ENCODE assay signal across 13 cellular contexts in the genomic region with DNA sequence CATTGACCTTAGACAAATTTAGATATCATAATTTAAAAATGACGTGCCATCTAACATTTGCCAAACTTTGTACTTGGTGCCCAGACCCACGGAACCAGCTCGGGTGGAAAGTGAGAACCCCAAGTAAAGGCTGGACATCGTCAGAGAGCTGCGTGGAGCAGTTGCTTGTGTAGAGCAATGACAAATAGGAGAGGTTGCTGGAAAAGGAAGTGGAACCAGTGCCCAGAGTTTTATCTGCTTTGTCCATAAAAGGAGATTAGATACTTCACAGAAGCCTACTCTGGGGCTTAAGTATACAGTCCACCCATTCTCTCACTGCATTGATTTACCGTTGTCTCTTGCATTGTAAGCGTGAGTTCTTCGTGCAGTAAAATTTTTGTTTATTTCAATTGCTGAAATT. TPM values are rescaled to one million over a fixed set of nuclear protein-coding genes. Genes with fewer than 3 reads are reported as not detected.
A peak's percentile ranks its signal among the peaks of the same experiment; 100 is the strongest.
DNase-seq lines count a peak whose midpoint lies in the region; ATAC-seq, FAIRE-seq and TF ChIP-seq lines count a peak whose summit lies in the region.
"Had no signal": no experiment of that assay in that cellular context is flagged by ENCODE, and none has a peak within 500 bp of the region (broad histone marks: within the 10 kb centered on the region; RNA-seq: fewer than 3 reads in every experiment).

No MANE protein-coding gene starts in this region.

- H3K4me2 ChIP-seq in GM12878 (ENCODE audit: control insufficient read depth, insufficient read depth): no peak overlapping the region

- no peaks in the 10 kb centered on the region for H3K9me3 ChIP-seq in GM12878 (replicated peaks; ENCODE audit: control insufficient read depth, insufficient read depth, low read length)
- H3K9me3 ChIP-seq in left lung: no peaks in the 10 kb centered on the region
- H3K9me3 ChIP-seq: right lobe of liver, tibial nerve had no signal

- DNase-seq in activated naive CD8-positive, alpha-beta T cell treated with anti-CD3 and anti-CD28 coated beads, Interleukin-2, amount 10 ng/mL, durations not matched to agents 7 days and 5 days: no peak
- no peak for DNase-seq in activated naive CD8-positive, alpha-beta T cell treated with anti-CD3 and anti-CD28 coated beads, Interleukin-2, amount 50 U/mL, for 24 hours
- no peak for DNase-seq in GM12878 (ENCODE audit: low read depth, low spot score)
- DNase-seq in left lung: no peak
- DNase-seq in foreskin fibroblast: no peak
- DNase-seq in urothelium cell line (ENCODE audit: low spot score): no peak
- no peak for DNase-seq in H4 (ENCODE audit: low spot score)
- DNase-seq in stimulated activated CD4-positive, alpha-beta T cell treated with anti-CD3 and anti-CD28 coated beads, Interleukin-1b, Interleukin-23, amount 100 ng/mL, for 48 hours: no peak
- DNase-seq: cerebellar nuclear complex, NCI-H1930, NCI-H774, right lobe of liver had no signal

- 77% methylated on average over 8 of the region's 8 CpGs for WGBS in GM12878 (ENCODE audit: insufficient coverage, insufficient replicate concordance, low lambda C conversion rate, missing lambda C conversion rate)

- TF ChIP-seq POLR2A in GM12878 (IDR thresholded peaks at IDR 0.05; ENCODE audit: low read depth, low read length): no peak

- CTCF ChIA-PET in GM12878 (lab: Yijun Ruan, JAX): no interaction called here

- TF ChIP-seq CTCF in GM12878 (IDR thresholded peaks at IDR 0.05 in 2 of 3, conservative IDR thresholded peaks at IDR 0.05 in 1 of 3; ENCODE audit: control insufficient read depth in 2 of 3, extremely low read depth in 1 of 3, insufficient read depth in 1 of 3, low read depth in 3 of 3, low read length in 3 of 3): no peak
- no peak for TF ChIP-seq CTCF in left lung (IDR thresholded peaks at IDR 0.05)
- TF ChIP-seq CTCF in foreskin fibroblast (IDR thresholded peaks at IDR 0.05; ENCODE audit: low read depth, low read length): no peak

- H3K36me3 Mint-ChIP-seq in activated naive CD8-positive, alpha-beta T cell treated with anti-CD3 and anti-CD28 coated beads, Interleukin-2, amount 10 ng/mL, durations not matched to agents 7 days and 5 days: peaks cover 1% of the 10 kb centered on the region
- H3K36me3 Mint-ChIP-seq in activated naive CD8-positive, alpha-beta T cell treated with anti-CD3 and anti-CD28 coated beads, Interleukin-2, amount 50 U/mL, for 24 hours (ENCODE audit: low read depth): no peaks in the 10 kb centered on the region

- ATAC-seq in activated naive CD8-positive, alpha-beta T cell treated with anti-CD3 and anti-CD28 coated beads, Interleukin-2, amount 10 ng/mL, durations not matched to agents 7 days and 5 days (ENCODE audit: low read depth): no peak
- no peak for ATAC-seq in activated naive CD8-positive, alpha-beta T cell treated with anti-CD3 and anti-CD28 coated beads, Interleukin-2, amount 50 U/mL, for 24 hours
- ATAC-seq in GM12878: peak; percentile 61
- ATAC-seq in left lung: peak; percentile 64

- no peak for TF ChIP-seq EP300 in GM12878 (IDR thresholded peaks at IDR 0.05; ENCODE audit: borderline replicate concordance in 1 of 2, control insufficient read depth in 1 of 2, low read depth in 2 of 2, low read length in 2 of 2)

- RAD21 ChIA-PET in GM12878 (lab: Charles Lee; ENCODE audit: unreplicated experiment): interaction anchor here (1.2 kb wide), 1 partner anchor 150 kb away, joined by 3 read pairs; no protein-coding TSS in a partner anchor

- TF ChIP-seq RAD21 in GM12878 (IDR thresholded peaks at IDR 0.05; ENCODE audit: insufficient read depth, low read depth, low read length): no peak

- POLR2A ChIA-PET in activated naive CD8-positive, alpha-beta T cell treated with anti-CD3 and anti-CD28 coated beads, Interleukin-2, amount 10 ng/mL, durations not matched to agents 7 days and 5 days (lab: Charles Lee): no interaction called here
- POLR2A ChIA-PET in GM12878 (lab: Charles Lee): no interaction called here

- no peaks in the 10 kb centered on the region for H3K27me3 ChIP-seq in GM12878 (replicated peaks in 1 of 2; ENCODE audit: control insufficient read depth in 2 of 2, insufficient read depth in 2 of 2, low read length in 1 of 2)
- H3K27me3 ChIP-seq in left lung: peaks cover 0 to 10% of the 10 kb centered on the region in 2 donors
- H3K27me3 ChIP-seq: right lobe of liver had no signal

- H3K4me3 Mint-ChIP-seq in activated naive CD8-positive, alpha-beta T cell treated with anti-CD3 and anti-CD28 coated beads, Interleukin-2, amount 10 ng/mL, durations not matched to agents 7 days and 5 days: no peak overlapping the region
- no peak overlapping the region for H3K4me3 Mint-ChIP-seq in activated naive CD8-positive, alpha-beta T cell treated with anti-CD3 and anti-CD28 coated beads, Interleukin-2, amount 50 U/mL, for 24 hours

- H3K4me3 ChIP-seq in GM12878 (no peak overlapping the region), left lung (no peak overlapping the region), foreskin fibroblast (ENCODE audit: low read depth in 1 of 2, low read length in 2 of 2) (no peak overlapping the region)
- H3K4me3 ChIP-seq: right lobe of liver, tibial nerve had no signal

- in situ Hi-C loops in GM12878 (cut with MboI): no loop called here

- FAIRE-seq in GM12878 (lab: Jason Lieb, UNC): peak; percentile 47
- no peak for FAIRE-seq in urothelium cell line (lab: Jason Lieb, UNC)

- H3K27ac ChIP-seq in GM12878 (ENCODE audit: control insufficient read depth, insufficient read depth) (no peak overlapping the region), left lung (no peak overlapping the region)
- H3K27ac ChIP-seq: right lobe of liver had no signal

- SMC1A ChIA-PET in GM12878 (lab: Charles Lee; ENCODE audit: uncharacterized antibody, unreplicated experiment): interaction anchor here (0.8 to 1.4 kb wide), 4 partner anchors 17 to 84 kb away, joined by 3 read pairs; no protein-coding TSS in a partner anchor

- 0 out of 2 replicates have a peak overlapping the region, but pooled peaks have one; percentile 13 for H2AFZ ChIP-seq in GM12878 (ENCODE audit: control insufficient read depth, low read depth, low read length)

- no peaks in the 10 kb centered on the region for H4K20me1 ChIP-seq in GM12878 (ENCODE audit: control insufficient read depth, insufficient read depth)

- H3K9me3 Mint-ChIP-seq in activated naive CD8-positive, alpha-beta T cell treated with anti-CD3 and anti-CD28 coated beads, Interleukin-2, amount 10 ng/mL, durations not matched to agents 7 days and 5 days: no peaks in the 10 kb centered on the region
- H3K9me3 Mint-ChIP-seq in activated naive CD8-positive, alpha-beta T cell treated with anti-CD3 and anti-CD28 coated beads, Interleukin-2, amount 50 U/mL, for 24 hours: no peaks in the 10 kb centered on the region

- peaks cover 5% of the 10 kb centered on the region for H3K4me1 ChIP-seq in GM12878 (ENCODE audit: control insufficient read depth, insufficient read depth, low read length)
- peaks cover 0 to 11% of the 10 kb centered on the region in 2 donors for H3K4me1 ChIP-seq in left lung

- H3K27me3 Mint-ChIP-seq in activated naive CD8-positive, alpha-beta T cell treated with anti-CD3 and anti-CD28 coated beads, Interleukin-2, amount 10 ng/mL, durations not matched to agents 7 days and 5 days: peaks cover 5% of the 10 kb centered on the region
- peaks cover 2% of the 10 kb centered on the region for H3K27me3 Mint-ChIP-seq in activated naive CD8-positive, alpha-beta T cell treated with anti-CD3 and anti-CD28 coated beads, Interleukin-2, amount 50 U/mL, for 24 hours

- H3K4me1 Mint-ChIP-seq in activated naive CD8-positive, alpha-beta T cell treated with anti-CD3 and anti-CD28 coated beads, Interleukin-2, amount 10 ng/mL, durations not matched to agents 7 days and 5 days: peaks cover 16% of the 10 kb centered on the region
- H3K4me1 Mint-ChIP-seq in activated naive CD8-positive, alpha-beta T cell treated with anti-CD3 and anti-CD28 coated beads, Interleukin-2, amount 50 U/mL, for 24 hours: peaks cover 24% of the 10 kb centered on the region

- intact Hi-C loops in GM12878 (cut with micrococcal nuclease; ENCODE audit: unreplicated experiment): no loop called here
- intact Hi-C loops in left lung (cut with DNase I): no loop called here

- no TSS peak for BruUV-seq in GM12878 (replicated peaks; lab: Mats Ljungman, UMichigan)

- no peak overlapping the region for H3K9ac ChIP-seq in GM12878 (ENCODE audit: control insufficient read depth, insufficient read depth, low read length)

- H3K36me3 ChIP-seq in GM12878 (ENCODE audit: control insufficient read depth in 2 of 2, insufficient read depth in 2 of 2, low read length in 1 of 2) (no peaks in the 10 kb centered on the region), left lung (no peaks in the 10 kb centered on the region)
- H3K36me3 ChIP-seq: right lobe of liver, tibial nerve had no signal

- peak overlapping the region; percentile 8 for H3K27ac Mint-ChIP-seq in activated naive CD8-positive, alpha-beta T cell treated with anti-CD3 and anti-CD28 coated beads, Interleukin-2, amount 10 ng/mL, durations not matched to agents 7 days and 5 days
- no peak overlapping the region for H3K27ac Mint-ChIP-seq in activated naive CD8-positive, alpha-beta T cell treated with anti-CD3 and anti-CD28 coated beads, Interleukin-2, amount 50 U/mL, for 24 hours

- H3K79me2 ChIP-seq in GM12878 (ENCODE audit: control insufficient read depth, insufficient read depth, low read length): no peaks in the 10 kb centered on the region

RNA-seq across cellular contexts. Expression of gene TBC1D1, which starts 5.4 kb away (rescaled TPM):
- total RNA-seq in activated naive CD8-positive, alpha-beta T cell treated with anti-CD3 and anti-CD28 coated beads, Interleukin-2, amount 10 ng/mL, durations not matched to agents 7 days and 5 days: 10 to 100 TPM; 79.7 to 83.7 TPM
- 94.2 and 97.3 TPM in 2 replicates for total RNA-seq in GM12878 (2013; cell fraction: nucleolus; rRNA removed)
- total RNA-seq in GM12878 (2014; rRNA removed) (93.2 and 102 TPM in 2 replicates), GM12878 (2014; rRNA removed; fragmentation: Illumina TruSeq; extraction: Trizol) (75.4 and 79.7 TPM in 2 replicates), GM12878 (2021) (78.8 and 89.7 TPM in 2 replicates), left lung (10 to 100 TPM; 53.3 to 71.0 TPM)
- 41.7 TPM for polyA plus RNA-seq in GM12878 (2011; ENCODE audit: low read depth)
- polyA plus RNA-seq in GM12878 (2011; rRNA removed) (54.8 and 59.0 TPM in 2 replicates), GM12878 (2014; fragmentation: Illumina TruSeq; extraction: Trizol) (49.4 and 60.9 TPM in 2 replicates), GM12878 (2014; fragmentation: Nextera tagmentation; extraction: Ambion mirVana) (10 to 100 TPM in 1 of 2 experiments, 1 to 10 TPM in 1; 5.3 to 15.4 TPM), GM12878 (2014; rRNA removed) (75.5 and 79.3 TPM in 2 replicates), GM12878 (2016; fragmentation: Nextera tagmentation; extraction: Ambion mirVana) (10 to 100 TPM; 29.2 to 47.9 TPM)
- 59.9 and 62.1 TPM in 2 replicates for polyA plus RNA-seq in GM12878 (2011; cell fraction: cytosol; rRNA removed)
- 42.2 and 47.0 TPM in 2 replicates for polyA plus RNA-seq in GM12878 (2011; cell fraction: nucleus; rRNA removed)
- 70.2 and 70.7 TPM in 2 replicates for polyA plus RNA-seq in GM12878 (2012)
- polyA minus RNA-seq in GM12878 (2011; rRNA and poly(A)+ RNA removed): 86.2 and 97.2 TPM in 2 replicates
- polyA minus RNA-seq in GM12878 (2011; cell fraction: cytosol; rRNA and poly(A)+ RNA removed): 37.2 and 46.3 TPM in 2 replicates
- polyA minus RNA-seq in GM12878 (2011; cell fraction: nucleus; rRNA and poly(A)+ RNA removed): 31.7 and 56.9 TPM in 2 replicates
- 92.0 and 110 TPM in 2 replicates for total RNA-seq in H4 (2014; rRNA removed; shearing (Covaris generic))

RNA-seq across cellular contexts. Expression of gene PGM2, which starts 59.0 kb away (rescaled TPM):
- total RNA-seq in activated naive CD8-positive, alpha-beta T cell treated with anti-CD3 and anti-CD28 coated beads, Interleukin-2, amount 10 ng/mL, durations not matched to agents 7 days and 5 days: 10 to 100 TPM; 42.2 to 44.2 TPM
- total RNA-seq in GM12878 (2013; cell fraction: nucleolus; rRNA removed): 38.8 and 42.8 TPM in 2 replicates
- total RNA-seq in GM12878 (2014; rRNA removed) (31.4 and 36.5 TPM in 2 replicates), GM12878 (2014; rRNA removed; fragmentation: Illumina TruSeq; extraction: Trizol) (39.7 and 40.1 TPM in 2 replicates), GM12878 (2021) (39.2 and 41.1 TPM in 2 replicates), left lung (10 to 100 TPM; 23.0 to 27.9 TPM)
- polyA plus RNA-seq in GM12878 (2011; ENCODE audit: low read depth): 12.4 TPM
- polyA plus RNA-seq in GM12878 (2011; rRNA removed) (39.3 and 65.2 TPM in 2 replicates), GM12878 (2014; fragmentation: Illumina TruSeq; extraction: Trizol) (35.1 and 43.9 TPM in 2 replicates), GM12878 (2014; fragmentation: Nextera tagmentation; extraction: Ambion mirVana) (10 to 100 TPM; 11.9 to 15.1 TPM), GM12878 (2014; rRNA removed) (24.2 and 24.4 TPM in 2 replicates), GM12878 (2016; fragmentation: Nextera tagmentation; extraction: Ambion mirVana) (10 to 100 TPM; 40.9 to 41.7 TPM)
- polyA plus RNA-seq in GM12878 (2011; cell fraction: cytosol; rRNA removed): 19.4 and 20.9 TPM in 2 replicates
- 21.9 and 36.0 TPM in 2 replicates for polyA plus RNA-seq in GM12878 (2011; cell fraction: nucleus; rRNA removed)
- 15.5 and 18.3 TPM in 2 replicates for polyA plus RNA-seq in GM12878 (2012)
- polyA minus RNA-seq in GM12878 (2011; rRNA and poly(A)+ RNA removed): 23.2 and 24.4 TPM in 2 replicates
- polyA minus RNA-seq in GM12878 (2011; cell fraction: cytosol; rRNA and poly(A)+ RNA removed): 13.0 and 16.8 TPM in 2 replicates
- polyA minus RNA-seq in GM12878 (2011; cell fraction: nucleus; rRNA and poly(A)+ RNA removed): 8.8 and 13.0 TPM in 2 replicates
- 36.2 and 46.5 TPM in 2 replicates for total RNA-seq in H4 (2014; rRNA removed; shearing (Covaris generic))

Comparison
In these comparisons a context has a peak if more than half of its experiments do, and no peak if none do; other contexts are left out.
1. ATAC-seq: peak in GM12878 (single experiment) and left lung (single experiment); none in activated naive CD8-positive, alpha-beta T cell treated with anti-CD3 and anti-CD28 coated beads, Interleukin-2, amount 10 ng/mL, durations not matched to agents 7 days and 5 days (single experiment) and activated naive CD8-positive, alpha-beta T cell treated with anti-CD3 and anti-CD28 coated beads, Interleukin-2, amount 50 U/mL, for 24 hours (single experiment).